In the genomic region with DNA sequence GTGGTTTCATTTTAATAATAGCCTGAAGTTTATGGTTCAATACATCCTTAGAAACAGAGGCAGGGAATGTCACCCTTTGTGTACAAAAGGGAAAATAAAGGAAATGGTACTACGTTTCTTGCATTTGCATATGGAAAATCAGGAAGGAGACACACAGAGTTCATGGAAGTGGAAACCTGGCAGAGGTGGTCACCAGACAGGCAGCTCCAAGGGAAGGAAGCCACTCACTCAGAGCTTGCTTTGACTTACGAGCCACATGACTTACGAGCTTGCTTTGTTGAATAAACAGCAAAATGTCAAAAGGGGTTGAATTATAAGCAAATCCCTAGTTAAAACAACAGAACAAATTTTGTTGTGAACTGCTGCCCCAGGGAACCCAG, we compare ENCODE assay signal across 1 cellular context.
TF ChIP-seq lines count a peak whose summit lies in the region.

No MANE protein-coding gene starts in this region.

TF ChIP-seq in IMR-90, 13 proteins besides CTCF, POLR2A, EP300 and RAD21:
- TF ChIP-seq MXI1 (IDR thresholded peaks at IDR 0.05; ENCODE audit: borderline replicate concordance, low read depth, low read length) (no peak), NFE2L2 (IDR thresholded peaks at IDR 0.05; ENCODE audit: low read depth, low read length) (no peak), RFX5 (IDR thresholded peaks at IDR 0.05; ENCODE audit: low read depth, low read length) (no peak), MAZ (IDR thresholded peaks at IDR 0.05; ENCODE audit: borderline replicate concordance, low read depth, low read length) (no peak), CHD1 (IDR thresholded peaks at IDR 0.05; ENCODE audit: low read depth, low read length) (no peak), RCOR1 (IDR thresholded peaks at IDR 0.05; ENCODE audit: insufficient replicate concordance, low read length) (no peak), FOS (IDR thresholded peaks at IDR 0.05; ENCODE audit: low read depth, low read length) (no peak), SMC3 (IDR thresholded peaks at IDR 0.05; ENCODE audit: low read depth, low read length) (no peak), MAFK (IDR thresholded peaks at IDR 0.05; ENCODE audit: low read depth, low read length) (no peak), CEBPB (IDR thresholded peaks at IDR 0.05; ENCODE audit: low read depth, low read length) (no peak), BHLHE40 (IDR thresholded peaks at IDR 0.05; ENCODE audit: low read depth, low read length) (no peak)
- TF ChIP-seq, protein P1, sequence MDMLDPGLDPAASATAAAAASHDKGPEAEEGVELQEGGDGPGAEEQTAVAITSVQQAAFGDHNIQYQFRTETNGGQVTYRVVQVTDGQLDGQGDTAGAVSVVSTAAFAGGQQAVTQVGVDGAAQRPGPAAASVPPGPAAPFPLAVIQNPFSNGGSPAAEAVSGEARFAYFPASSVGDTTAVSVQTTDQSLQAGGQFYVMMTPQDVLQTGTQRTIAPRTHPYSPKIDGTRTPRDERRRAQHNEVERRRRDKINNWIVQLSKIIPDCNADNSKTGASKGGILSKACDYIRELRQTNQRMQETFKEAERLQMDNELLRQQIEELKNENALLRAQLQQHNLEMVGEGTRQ (IDR thresholded peaks at IDR 0.05; ENCODE audit: low read depth, low read length) = no peak
- TF ChIP-seq, protein P2, sequence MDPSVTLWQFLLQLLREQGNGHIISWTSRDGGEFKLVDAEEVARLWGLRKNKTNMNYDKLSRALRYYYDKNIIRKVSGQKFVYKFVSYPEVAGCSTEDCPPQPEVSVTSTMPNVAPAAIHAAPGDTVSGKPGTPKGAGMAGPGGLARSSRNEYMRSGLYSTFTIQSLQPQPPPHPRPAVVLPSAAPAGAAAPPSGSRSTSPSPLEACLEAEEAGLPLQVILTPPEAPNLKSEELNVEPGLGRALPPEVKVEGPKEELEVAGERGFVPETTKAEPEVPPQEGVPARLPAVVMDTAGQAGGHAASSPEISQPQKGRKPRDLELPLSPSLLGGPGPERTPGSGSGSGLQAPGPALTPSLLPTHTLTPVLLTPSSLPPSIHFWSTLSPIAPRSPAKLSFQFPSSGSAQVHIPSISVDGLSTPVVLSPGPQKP (IDR thresholded peaks at IDR 0.05; ENCODE audit: borderline replicate concordance, low read depth, low read length) = no peak
